In the genomic region with DNA sequence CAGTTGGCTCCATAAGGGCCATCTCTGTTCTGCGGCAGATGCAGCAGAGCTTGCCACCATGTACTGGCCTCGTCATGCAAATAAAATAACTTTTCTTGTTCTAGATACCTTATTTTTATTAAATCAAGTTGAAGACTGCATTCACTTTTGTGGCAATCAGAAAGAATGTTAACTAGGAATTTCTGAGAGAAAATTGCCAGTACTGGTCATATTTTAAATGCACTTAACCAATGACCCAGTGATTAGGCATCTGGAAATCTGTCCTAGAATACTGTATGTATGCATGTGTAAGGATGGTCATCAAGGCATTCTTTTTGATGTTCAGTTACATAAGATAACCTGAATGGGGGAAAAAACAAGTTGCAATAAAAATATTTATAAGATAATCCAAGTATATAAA, we compare ENCODE assay signal across 17 cellular contexts. TPM values are rescaled to one million over a fixed set of nuclear protein-coding genes. Genes with fewer than 3 reads are reported as not detected.
DNase-seq lines count a peak whose midpoint lies in the region; ATAC-seq and TF ChIP-seq lines count a peak whose summit lies in the region.
"Had no signal": no experiment of that assay in that cellular context is flagged by ENCODE, and none has a peak within 500 bp of the region (broad histone marks: within the 10 kb centered on the region; RNA-seq: fewer than 3 reads in every experiment).

No MANE protein-coding gene starts in this region.

- H3K4me1 ChIP-seq in GM23338 (ENCODE audit: insufficient read depth) (no peaks in the 10 kb centered on the region), muscle layer of colon (ENCODE audit: insufficient read depth, low read length) (peaks cover 22% of the 10 kb centered on the region), thoracic aorta (ENCODE audit: control insufficient read depth in 1 of 2, low read depth in 2 of 2) (peaks cover 12 to 22% of the 10 kb centered on the region in 2 donors), left lung (peaks cover 0 to 4% of the 10 kb centered on the region in 2 donors)

- no peak overlapping the region for H3K4me3 Mint-ChIP-seq in GM23338

- in situ Hi-C loops in GM13977 (cut with MboI; ENCODE audit: low pct_unique_long_range_greater_than_20kb, low sequenced_read_pairs, unreplicated experiment) = no loop called here

- H3K27me3 ChIP-seq in GM23338 (ENCODE audit: insufficient read depth) (no peaks in the 10 kb centered on the region), muscle layer of colon (ENCODE audit: control insufficient read depth in 1 of 2, insufficient read depth in 2 of 2, low read length in 2 of 2) (no peaks in the 10 kb centered on the region), thoracic aorta (replicated peaks; ENCODE audit: insufficient read depth) (no peaks in the 10 kb centered on the region), left lung (no peaks in the 10 kb centered on the region)

- H3K9me3 Mint-ChIP-seq in GM23338 = no peaks in the 10 kb centered on the region

- peaks cover 3% of the 10 kb centered on the region; the same call in 1 of the 3 replicates for H3K4me1 Mint-ChIP-seq in GM23338

- peaks cover 59% of the 10 kb centered on the region for H3K36me3 Mint-ChIP-seq in GM23338 (ENCODE audit: low read depth)

- peaks cover 26% of the 10 kb centered on the region for H4K20me1 ChIP-seq in GM23338 (replicated peaks; ENCODE audit: insufficient read depth)

- no peak overlapping the region for H3K4me2 ChIP-seq in GM23338

- H3K27ac Mint-ChIP-seq in GM23338 = no peak overlapping the region

- H3F3A ChIP-seq in GM23338 (replicated peaks; ENCODE audit: low read depth) = peaks cover 12% of the 10 kb centered on the region; the same call in 1 of the 2 replicates

- TF ChIP-seq CTCF in GM23338 (conservative IDR thresholded peaks at IDR 0.05; ENCODE audit: low read depth in 2 of 2) (no peak), thoracic aorta (IDR thresholded peaks at IDR 0.05) (no peak), left lung (IDR thresholded peaks at IDR 0.05) (no peak), GM13977 (IDR thresholded peaks at IDR 0.05; ENCODE audit: extremely low read depth, insufficient read depth, missing control alignments) (no peak)

- no peak for ATAC-seq in GM23338
- ATAC-seq in thoracic aorta (ENCODE audit: insufficient number of reproducible peaks, low FRiP score, low read depth) = no peak
- ATAC-seq in left lung = no peak
- ATAC-seq: GM12878, HCT116 had no signal

- peaks cover 5% of the 10 kb centered on the region; the same call in 1 of the 2 replicates for H3K79me2 ChIP-seq in GM23338 (replicated peaks; ENCODE audit: insufficient read depth)

- DNase-seq in GM23338 (ENCODE audit: low spot score) (no peak), astrocyte of the hippocampus (ENCODE audit: low read depth, low spot score) (peak; percentile 19), thoracic aorta (ENCODE audit: low spot score) (no peak), left lung (no peak), GF-D8 (lab: John Stamatoyannopoulos, UW) (no peak), GM13977 (ENCODE audit: low spot score) (no peak), NCI-H2107 (lab: John Stamatoyannopoulos, UW) (no peak)
- DNase-seq: COR-L47, DMS153, NCI-H1436 treated with DMSO at 0.1 percent for 48 hours, NCI-H345, NCI-H526 treated with DMSO at 0.1 percent for 48 hours had no signal

- H3K27ac ChIP-seq in GM23338 (ENCODE audit: low read depth) (peak overlapping the region; percentile 74), muscle layer of colon (ENCODE audit: low read depth, low read length) (peak overlapping the region; percentile 52), thoracic aorta (peak overlapping the region; percentile 20 to 58), left lung (no peak overlapping the region)
- H3K27ac ChIP-seq: C4-2B had no signal

- H3K4me3 ChIP-seq in GM23338 (no peak overlapping the region), muscle layer of colon (ENCODE audit: low read depth in 1 of 2, low read length in 2 of 2) (no peak overlapping the region), thoracic aorta (no peak overlapping the region), left lung (no peak overlapping the region)
- H3K4me3 ChIP-seq: GM12878, SK-N-MC had no signal

- peaks cover 3% of the 10 kb centered on the region for H3K27me3 Mint-ChIP-seq in GM23338 (ENCODE audit: insufficient read depth, low read depth, poor library complexity)

- H3K9ac ChIP-seq in muscle layer of colon (ENCODE audit: low read length) = no peak overlapping the region

- no peak overlapping the region for H2AFZ ChIP-seq in GM23338

- H3K36me3 ChIP-seq in GM23338 (ENCODE audit: insufficient read depth) (peaks cover 50% of the 10 kb centered on the region), muscle layer of colon (ENCODE audit: insufficient read depth, low read length) (peaks cover 23% of the 10 kb centered on the region), thoracic aorta (peaks cover 10% of the 10 kb centered on the region), left lung (peaks cover 3 to 52% of the 10 kb centered on the region in 2 donors)

- intact Hi-C loops in left lung (cut with DNase I) = no loop called here

- H3K9me3 ChIP-seq in muscle layer of colon (ENCODE audit: low read length) (no peaks in the 10 kb centered on the region), thoracic aorta (no peaks in the 10 kb centered on the region), left lung (no peaks in the 10 kb centered on the region)

- no peaks in the 10 kb centered on the region for H3K9me2 ChIP-seq in GM23338 (ENCODE audit: insufficient read depth)

TF ChIP-seq in GM23338, 12 proteins besides CTCF, POLR2A, EP300 and RAD21:
- TF ChIP-seq STAT1 (IDR thresholded peaks at IDR 0.05; ENCODE audit: unreplicated experiment) (no peak), ZNF331 (CRISPR knock-in tag; IDR thresholded peaks at IDR 0.05; ENCODE audit: low read depth) (no peak)

RNA-seq across cellular contexts. Expression of a gene that starts 34.2 kb away (rescaled TPM):
- 3.4 and 4.3 TPM in 2 replicates for total RNA-seq in GM23338 (2014; rRNA removed; shearing (Covaris generic))
- polyA plus RNA-seq in GM23338 (2016; fragmentation: Nextera tagmentation; extraction: Ambion mirVana) = 0.86 and 1.3 TPM in 2 replicates
- total RNA-seq in thoracic aorta = under 1 TPM; 0.14 to 0.92 TPM
- total RNA-seq in left lung = 10 to 100 TPM in 1 of 2 donors, 1 to 10 TPM in 1; 3.8 to 19.2 TPM
- polyA plus RNA-seq: GM12878 had no signal

Comparison
In these comparisons a context has a peak if more than half of its experiments do, and no peak if none do; other contexts are left out.
1. H3K27ac ChIP-seq: peak in GM23338 (single experiment), muscle layer of colon (single experiment) and thoracic aorta (2 of 2); none in left lung (0 of 2).